18 cellular contexts compared by ENCODE assay signal in the genomic region with DNA sequence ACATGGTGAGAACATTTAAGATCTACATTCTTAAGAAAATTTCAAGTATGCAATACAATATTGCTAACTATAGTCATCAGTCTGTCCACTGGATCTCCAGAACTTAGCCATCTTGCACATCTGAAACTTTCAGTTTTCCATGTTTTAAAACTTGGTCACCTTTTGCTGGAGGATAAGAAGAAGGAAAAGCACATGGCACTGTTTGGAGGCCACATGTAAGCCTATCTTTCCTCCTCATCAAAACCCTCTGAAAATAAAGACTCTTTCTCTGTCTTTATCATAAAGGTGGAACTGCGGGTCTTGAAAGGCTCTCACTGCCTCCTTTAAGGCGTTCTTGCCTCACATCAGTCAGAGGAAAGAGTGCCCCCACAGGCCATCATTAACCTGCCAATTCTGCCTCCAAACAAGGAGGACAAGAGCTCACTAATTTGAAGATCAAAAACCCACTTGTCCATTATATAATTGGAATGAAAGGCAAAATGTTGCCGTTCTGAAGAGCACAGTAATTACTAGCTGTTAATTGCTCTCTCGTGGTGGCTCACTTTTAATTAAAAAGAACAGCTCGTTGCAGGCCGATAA.
DNase-seq lines count a peak whose midpoint lies in the region; ATAC-seq, FAIRE-seq and TF ChIP-seq lines count a peak whose summit lies in the region.
"Had no signal": no experiment of that assay in that cellular context is flagged by ENCODE, and none has a peak within 500 bp of the region (broad histone marks: within the 10 kb centered on the region; RNA-seq: fewer than 3 reads in every experiment).

No MANE protein-coding gene starts in this region.

- peaks cover 2% of the 10 kb centered on the region for H3K9me3 Mint-ChIP-seq in glutamatergic neuron (ENCODE audit: unreplicated experiment)
- H3K9me3 Mint-ChIP-seq: activated naive CD8-positive, alpha-beta T cell treated with anti-CD3 and anti-CD28 coated beads, Interleukin-2, amount 50 U/mL, for 24 hours; activated T-helper 2 cell treated with anti-CD3 and anti-CD28 coated beads, Interferon-gamma antibody, Interleukin-2, Interleukin-4, amounts not matched to agents 10 μg/mL and 5 μg/mL and 100 μg/mL, durations not matched to agents 14 hours and 24 hours and 36 hours; naive B cell had no signal

- H3K9me3 ChIP-seq in BLaER1: no peaks in the 10 kb centered on the region
- no peaks in the 10 kb centered on the region for H3K9me3 ChIP-seq in PC-3 (ENCODE audit: low read length)
- H3K9me3 ChIP-seq: Caco-2, esophagus muscularis mucosa, testis had no signal

- no peaks in the 10 kb centered on the region for H3K79me2 ChIP-seq in PC-3 (ENCODE audit: low read length)

- H3K4me1 ChIP-seq in BLaER1 (peaks cover 15% of the 10 kb centered on the region), PC-3 (ENCODE audit: insufficient read depth, low read length) (no peaks in the 10 kb centered on the region)
- H3K4me1 ChIP-seq: Caco-2, esophagus muscularis mucosa, testis had no signal

- no peaks in the 10 kb centered on the region for H3K27me3 Mint-ChIP-seq in glutamatergic neuron (ENCODE audit: unreplicated experiment)
- H3K27me3 Mint-ChIP-seq: activated naive CD8-positive, alpha-beta T cell treated with anti-CD3 and anti-CD28 coated beads, Interleukin-2, amount 50 U/mL, for 24 hours had no signal

- H3K9me2 ChIP-seq in PC-3 (replicated peaks; ENCODE audit: low read length): no peaks in the 10 kb centered on the region

- H3K27ac Mint-ChIP-seq in glutamatergic neuron (ENCODE audit: unreplicated experiment): no peak overlapping the region
- H3K27ac Mint-ChIP-seq: activated naive CD8-positive, alpha-beta T cell treated with anti-CD3 and anti-CD28 coated beads, Interleukin-2, amount 50 U/mL, for 24 hours; activated T-helper 2 cell treated with anti-CD3 and anti-CD28 coated beads, Interferon-gamma antibody, Interleukin-2, Interleukin-4, amounts not matched to agents 10 μg/mL and 5 μg/mL and 100 μg/mL, durations not matched to agents 14 hours and 24 hours and 36 hours; naive B cell had no signal

- H4K20me1 ChIP-seq in BLaER1: no peaks in the 10 kb centered on the region
- H4K20me1 ChIP-seq in PC-3 (ENCODE audit: low read length): no peaks in the 10 kb centered on the region

- no TSS peak for BruUV-seq in PC-3 (replicated peaks; lab: Mats Ljungman, UMichigan)

- H3K4me3 ChIP-seq in BLaER1 (no peak overlapping the region), PC-3 (ENCODE audit: low read length) (no peak overlapping the region)
- H3K4me3 ChIP-seq: dorsolateral prefrontal cortex, esophagus muscularis mucosa, smooth muscle cell, testis had no signal

- H3F3A ChIP-seq in PC-3 (ENCODE audit: low read length, unreplicated experiment): no peaks in the 10 kb centered on the region

- no peaks in the 10 kb centered on the region for H3K36me3 Mint-ChIP-seq in glutamatergic neuron (ENCODE audit: unreplicated experiment)
- H3K36me3 Mint-ChIP-seq: naive B cell had no signal

- DNase-seq in H54 (ENCODE audit: insufficient read length, low spot score) (no peak), PC-3 (peak; percentile 21), glutamatergic neuron (peak; percentile 26), NCI-H2081 treated with DMSO at 0.1 percent for 48 hours (lab: John Stamatoyannopoulos, UW) (no peak), hippocampal formation (lab: John Stamatoyannopoulos, UW) (no peak)
- DNase-seq in effector CD4-positive, alpha-beta T cell: no peak
- DNase-seq: activated naive CD8-positive, alpha-beta T cell treated with anti-CD3 and anti-CD28 coated beads, Interleukin-2, amount 50 U/mL, for 24 hours; dorsolateral prefrontal cortex; naive B cell; SHP77 treated with DMSO at 0.1 percent for 48 hours; testis had no signal

- H3K9ac ChIP-seq in BLaER1 (no peak overlapping the region), PC-3 (ENCODE audit: low read length) (no peak overlapping the region)

- H2AFZ ChIP-seq in PC-3 (ENCODE audit: low read length): no peak overlapping the region

- H3K4me2 ChIP-seq in BLaER1 (0 out of 2 replicates have a peak overlapping the region, but pooled peaks have one; percentile 3), PC-3 (ENCODE audit: low read length) (no peak overlapping the region)
- H3K4me2 ChIP-seq: smooth muscle cell had no signal

- POLR2A ChIA-PET in PC-3 (lab: Charles Lee; ENCODE audit: unreplicated experiment): no interaction called here

- H3K36me3 ChIP-seq in BLaER1 (no peaks in the 10 kb centered on the region), PC-3 (ENCODE audit: low read depth, low read length) (no peaks in the 10 kb centered on the region)
- H3K36me3 ChIP-seq: esophagus muscularis mucosa had no signal

- TF ChIP-seq POLR2A in H54 (IDR thresholded peaks at IDR 0.05; ENCODE audit: low read depth, low read length): no peak

- CTCF ChIA-PET in PC-3 (lab: Charles Lee): interaction anchor here (0.6 kb wide), 1 partner anchor 145 kb away, joined by 6 read pairs; no protein-coding TSS in a partner anchor

- intact Hi-C loops in PC-3 (cut with micrococcal nuclease): loop anchor here (5.0 kb wide), 4 partner anchors 158 to 373 kb away; no protein-coding TSS in a partner anchor

- peak; percentile 47; the same call in 1 of the 2 replicates for TF ChIP-seq CTCF in PC-3 (conservative IDR thresholded peaks at IDR 0.05; ENCODE audit: low read depth, low read length)
- no peak for TF ChIP-seq CTCF in glutamatergic neuron (IDR thresholded peaks at IDR 0.05; ENCODE audit: partially characterized antibody, unreplicated experiment)

- H3K27ac ChIP-seq in BLaER1 (no peak overlapping the region), PC-3 (ENCODE audit: low read length) (no peak overlapping the region)
- H3K27ac ChIP-seq: dorsolateral prefrontal cortex, esophagus muscularis mucosa, testis had no signal

- H3K4me3 Mint-ChIP-seq in glutamatergic neuron (ENCODE audit: unreplicated experiment): no peak overlapping the region
- H3K4me3 Mint-ChIP-seq: activated naive CD8-positive, alpha-beta T cell treated with anti-CD3 and anti-CD28 coated beads, Interleukin-2, amount 50 U/mL, for 24 hours; naive B cell had no signal

- peak; percentile 20 for FAIRE-seq in H54 (lab: Jason Lieb, UNC)

- H3K27me3 ChIP-seq in BLaER1 (no peaks in the 10 kb centered on the region), PC-3 (ENCODE audit: low read length) (no peaks in the 10 kb centered on the region)
- H3K27me3 ChIP-seq: dorsolateral prefrontal cortex, esophagus muscularis mucosa, testis had no signal

- ATAC-seq in PC-3 (no peak), GM21786 (IDR thresholded peaks at IDR 0.05; ENCODE audit: unreplicated experiment) (no peak)
- ATAC-seq: activated CD4-positive, CD25-positive, alpha-beta regulatory T cell treated with anti-CD3 and anti-CD28 coated beads, Interleukin-2, amount 50 U/mL, for 24 hours; activated naive CD8-positive, alpha-beta T cell treated with anti-CD3 and anti-CD28 coated beads, Interleukin-2, amount 50 U/mL, for 24 hours had no signal

- H3K4me1 Mint-ChIP-seq in glutamatergic neuron (ENCODE audit: low read depth, unreplicated experiment): peaks cover 9% of the 10 kb centered on the region

Comparison
In these comparisons a context has a peak if more than half of its experiments do, and no peak if none do; other contexts are left out.
1. DNase-seq: peak in PC-3 (single experiment) and glutamatergic neuron (single experiment); none in H54 (single experiment), effector CD4-positive, alpha-beta T cell (single experiment), NCI-H2081 treated with DMSO at 0.1 percent for 48 hours (single experiment) and hippocampal formation (0 of 2).